Comparison of ENCODE assay signal across 8 cellular contexts in the genomic region with DNA sequence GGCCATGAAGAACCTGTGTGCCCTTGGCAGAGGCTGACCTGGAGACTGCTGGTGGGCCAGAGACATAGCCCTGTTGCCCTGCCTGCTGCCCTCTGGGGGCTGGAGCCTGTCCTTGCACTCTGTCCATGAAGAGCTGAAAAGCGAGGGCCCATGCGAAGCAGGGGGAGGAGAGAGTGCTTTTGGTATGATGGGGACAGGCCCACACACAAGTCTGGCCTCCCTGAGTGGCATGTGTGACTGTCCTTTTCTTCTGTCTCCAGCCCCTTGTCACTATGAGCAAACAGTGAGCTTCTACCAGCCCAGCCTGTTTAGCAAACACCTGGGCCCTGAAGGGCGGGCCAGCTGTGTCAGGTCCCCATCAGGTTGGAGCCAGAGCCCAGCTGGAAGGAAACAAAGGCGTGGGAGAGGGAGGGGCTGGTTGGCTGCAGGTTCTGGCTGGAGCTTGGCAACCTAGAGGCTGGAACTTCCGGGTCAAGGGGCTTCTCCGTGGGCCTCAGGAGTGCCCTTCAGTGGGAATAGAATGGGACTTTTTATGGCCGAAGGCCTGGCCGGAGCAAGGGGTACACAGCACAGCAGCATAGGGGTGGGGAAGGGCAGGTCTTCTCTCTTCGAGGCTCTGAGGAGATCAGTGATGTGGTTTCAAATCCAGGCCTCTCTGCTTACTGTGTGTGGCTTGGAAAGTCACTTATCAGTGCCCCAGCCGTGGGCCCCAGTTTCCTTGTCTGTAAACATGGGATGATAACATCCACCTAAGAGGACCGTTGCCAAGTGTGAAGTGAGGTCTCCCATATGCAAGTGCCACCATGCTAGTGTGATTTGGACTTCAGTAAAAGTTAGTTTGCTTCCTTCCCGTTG. TPM values are rescaled to one million over a fixed set of nuclear protein-coding genes. Genes with fewer than 3 reads are reported as not detected.
DNase-seq lines count a peak whose midpoint lies in the region; ATAC-seq, FAIRE-seq and TF ChIP-seq lines count a peak whose summit lies in the region.

No MANE protein-coding gene starts in this region.

- peak; percentile 62 for ATAC-seq in stimulated activated memory B cell treated with anti-CD40 and anti-IgM and Interleukin-4, amounts not matched to agents 10 μg/mL and 1 μg/mL and 100 μg/mL, for 72 hours

- intact Hi-C loops in activated naive CD4-positive, alpha-beta T cell treated with anti-CD3 and anti-CD28 coated beads for 36 hours (cut with micrococcal nuclease), result loop anchor here (1.0 to 2.0 kb wide), 2 partner anchors 302 to 458 kb away; no protein-coding TSS in a partner anchor

- FAIRE-seq in frontal cortex (lab: Jason Lieb, UNC), result no peak

- DNase-seq in activated CD8-positive, alpha-beta memory T cell treated with anti-CD3 and anti-CD28 coated beads, Interleukin-2, amount 50 U/mL, for 4 hours, result peak; percentile 29
- DNase-seq in activated CD8-positive, alpha-beta memory T cell treated with anti-CD3 and anti-CD28 coated beads, Interleukin-2, amount 50 U/mL, for 48 hours, result no peak
- DNase-seq in HFFc6, result no peak
- DNase-seq in NCI-H510A (lab: John Stamatoyannopoulos, UW), result peak; percentile 91
- peak; percentile 56 for DNase-seq in activated naive CD4-positive, alpha-beta T cell treated with anti-CD3 and anti-CD28 coated beads for 36 hours
- DNase-seq in iPS-NIHi7 (ENCODE audit: extremely low spot score), result peak; percentile 87
- DNase-seq in frontal cortex (ENCODE audit: low spot score in 2 of 2), result no peak

- no peak overlapping the region for H3K27ac Mint-ChIP-seq in HFFc6
- no peak overlapping the region for H3K27ac Mint-ChIP-seq in activated naive CD4-positive, alpha-beta T cell treated with anti-CD3 and anti-CD28 coated beads for 36 hours
- no peak overlapping the region for H3K27ac Mint-ChIP-seq in stimulated activated memory B cell treated with anti-CD40 and anti-IgM and Interleukin-4, amounts not matched to agents 10 μg/mL and 1 μg/mL and 100 μg/mL, for 72 hours

- H3K4me3 Mint-ChIP-seq in HFFc6, result no peak overlapping the region
- H3K4me3 Mint-ChIP-seq in activated naive CD4-positive, alpha-beta T cell treated with anti-CD3 and anti-CD28 coated beads for 36 hours, result no peak overlapping the region
- no peak overlapping the region for H3K4me3 Mint-ChIP-seq in stimulated activated memory B cell treated with anti-CD40 and anti-IgM and Interleukin-4, amounts not matched to agents 10 μg/mL and 1 μg/mL and 100 μg/mL, for 72 hours

- H3K36me3 Mint-ChIP-seq in HFFc6 (ENCODE audit: low read depth), result peaks cover 11% of the 10 kb centered on the region
- H3K36me3 Mint-ChIP-seq in activated naive CD4-positive, alpha-beta T cell treated with anti-CD3 and anti-CD28 coated beads for 36 hours (ENCODE audit: low read depth), result no peaks in the 10 kb centered on the region
- peaks cover 59% of the 10 kb centered on the region for H3K36me3 Mint-ChIP-seq in stimulated activated memory B cell treated with anti-CD40 and anti-IgM and Interleukin-4, amounts not matched to agents 10 μg/mL and 1 μg/mL and 100 μg/mL, for 72 hours

- peak; percentile 79 for TF ChIP-seq CTCF in HFFc6 (IDR thresholded peaks at IDR 0.05)

- peaks cover 29% of the 10 kb centered on the region for H3K4me1 Mint-ChIP-seq in HFFc6 (ENCODE audit: low read depth)
- H3K4me1 Mint-ChIP-seq in activated naive CD4-positive, alpha-beta T cell treated with anti-CD3 and anti-CD28 coated beads for 36 hours (ENCODE audit: low read depth), result no peaks in the 10 kb centered on the region
- peaks cover 14% of the 10 kb centered on the region for H3K4me1 Mint-ChIP-seq in stimulated activated memory B cell treated with anti-CD40 and anti-IgM and Interleukin-4, amounts not matched to agents 10 μg/mL and 1 μg/mL and 100 μg/mL, for 72 hours

- peaks cover 4% of the 10 kb centered on the region for H3K27me3 Mint-ChIP-seq in HFFc6 (ENCODE audit: insufficient read depth)
- no peaks in the 10 kb centered on the region for H3K27me3 Mint-ChIP-seq in activated naive CD4-positive, alpha-beta T cell treated with anti-CD3 and anti-CD28 coated beads for 36 hours (ENCODE audit: low read depth)
- H3K27me3 Mint-ChIP-seq in stimulated activated memory B cell treated with anti-CD40 and anti-IgM and Interleukin-4, amounts not matched to agents 10 μg/mL and 1 μg/mL and 100 μg/mL, for 72 hours, result no peaks in the 10 kb centered on the region

- CTCF ChIA-PET in activated naive CD4-positive, alpha-beta T cell treated with anti-CD3 and anti-CD28 coated beads for 36 hours (lab: Charles Lee), result interaction anchor here (0.6 to 7.5 kb wide), 8 partner anchors 10 to 462 kb away, joined by 3 to 68 read pairs (median 3); no protein-coding TSS in a partner anchor

- no peaks in the 10 kb centered on the region for H3K9me3 Mint-ChIP-seq in HFFc6
- no peaks in the 10 kb centered on the region for H3K9me3 Mint-ChIP-seq in activated naive CD4-positive, alpha-beta T cell treated with anti-CD3 and anti-CD28 coated beads for 36 hours
- H3K9me3 Mint-ChIP-seq in stimulated activated memory B cell treated with anti-CD40 and anti-IgM and Interleukin-4, amounts not matched to agents 10 μg/mL and 1 μg/mL and 100 μg/mL, for 72 hours, result no peaks in the 10 kb centered on the region

RNA-seq across cellular contexts. Expression of a gene that starts 14.3 kb away (rescaled TPM):
- total RNA-seq in HFFc6 (2021; fragmentation: NEBNext Ultra II Directional; extraction: Animal tissue kit (Norgen Biotek cat#: 25700)), result 100 to 1,000 TPM; 321 to 467 (median 352) TPM
- 10 to 100 TPM; 27.6 to 31.9 TPM for total RNA-seq in activated naive CD4-positive, alpha-beta T cell treated with anti-CD3 and anti-CD28 coated beads for 36 hours
- 14.3 TPM for total RNA-seq in frontal cortex

Comparison
In these comparisons a context has a peak if more than half of its experiments do, and no peak if none do; other contexts are left out.
1. DNase-seq: peak in activated CD8-positive, alpha-beta memory T cell treated with anti-CD3 and anti-CD28 coated beads, Interleukin-2, amount 50 U/mL, for 4 hours (single experiment), NCI-H510A (single experiment), activated naive CD4-positive, alpha-beta T cell treated with anti-CD3 and anti-CD28 coated beads for 36 hours (single experiment) and iPS-NIHi7 (single experiment); none in activated CD8-positive, alpha-beta memory T cell treated with anti-CD3 and anti-CD28 coated beads, Interleukin-2, amount 50 U/mL, for 48 hours (single experiment), HFFc6 (single experiment) and frontal cortex (0 of 2).
2. RNA of a gene that starts 14.3 kb away (total RNA-seq): 321 to 467 TPM in HFFc6; 27.6 to 31.9 TPM in activated naive CD4-positive, alpha-beta T cell treated with anti-CD3 and anti-CD28 coated beads for 36 hours and 14.3 TPM in frontal cortex (single experiment); every median in the first group is over 4 times any median in the second.